In genomic region chr1:185603158-185603557, GRCh38 we compare ENCODE assay signal across 14 cellular contexts.
DNase-seq lines count a peak whose midpoint lies in the region; ATAC-seq lines count a peak whose summit lies in the region.
"Had no signal": no experiment of that assay in that cellular context is flagged by ENCODE, and none has a peak within 500 bp of the region (broad histone marks: within the 10 kb centered on the region; RNA-seq: fewer than 3 reads in every experiment).

No MANE protein-coding gene starts in this region.

- H3K4me3 ChIP-seq in mesendoderm (ENCODE audit: low read length): no peak overlapping the region

- no peaks in the 10 kb centered on the region for H3K27me3 ChIP-seq in mesendoderm (ENCODE audit: insufficient read depth, low read length, poor library complexity)

- H3K27ac ChIP-seq in mesendoderm (ENCODE audit: low read depth, low read length): no peak overlapping the region

- H2BK15ac ChIP-seq in mesendoderm (replicated peaks; ENCODE audit: low read depth): no peak overlapping the region

- DNase-seq in mesendoderm (no peak), occipital lobe (lab: John Stamatoyannopoulos, UW) (no peak), anterior cingulate cortex (lab: John Stamatoyannopoulos, UW) (no peak), NCI-H1417 treated with DMSO at 0.1 percent for 48 hours (lab: John Stamatoyannopoulos, UW) (no peak), AG08395 (ENCODE audit: low spot score) (no peak)
- DNase-seq: activated CD4-positive, CD25-positive, alpha-beta regulatory T cell treated with anti-CD3 and anti-CD28 coated beads, Interleukin-2, amount 50 U/mL, for 72 hours; activated naive CD4-positive, alpha-beta T cell treated with anti-CD3 and anti-CD28 coated beads for 36 hours; dermis blood vessel endothelial cell; glutamatergic neuron; mammary epithelial cell; retina had no signal

- no peaks in the 10 kb centered on the region for H3K79me2 ChIP-seq in mesendoderm (ENCODE audit: control insufficient read depth, insufficient read depth, low read length)

- H2BK120ac ChIP-seq in mesendoderm (ENCODE audit: low read depth, low read length): no peak overlapping the region

- H4K5ac ChIP-seq in mesendoderm (ENCODE audit: low read length): no peak overlapping the region

- no peaks in the 10 kb centered on the region for H3K79me1 ChIP-seq in mesendoderm (ENCODE audit: low read length)

- H3K4me1 ChIP-seq in mesendoderm (ENCODE audit: control insufficient read depth, low read depth, low read length): no peaks in the 10 kb centered on the region

- ATAC-seq in GM19023 (IDR thresholded peaks at IDR 0.05; ENCODE audit: unreplicated experiment) (peak; percentile 69), GM21786 (IDR thresholded peaks at IDR 0.05; ENCODE audit: unreplicated experiment) (peak; percentile 63), HG03378 (IDR thresholded peaks at IDR 0.05; ENCODE audit: unreplicated experiment) (peak; percentile 47)

- no peak overlapping the region for H3K4me2 ChIP-seq in mesendoderm (ENCODE audit: low read length)

- no peak overlapping the region for H3K56ac ChIP-seq in mesendoderm (ENCODE audit: low read length)

- H3K23ac ChIP-seq in mesendoderm (ENCODE audit: low read length): no peak overlapping the region

- H3K36me3 ChIP-seq in mesendoderm (ENCODE audit: control insufficient read depth, insufficient read depth, low read length): no peaks in the 10 kb centered on the region

- H3K4ac ChIP-seq in mesendoderm (ENCODE audit: low read depth, low read length): no peak overlapping the region

- no peak overlapping the region for H2BK5ac ChIP-seq in mesendoderm (ENCODE audit: low read length)

- no peak overlapping the region for H3K9ac ChIP-seq in mesendoderm (ENCODE audit: low read length)

- no CpG with 5 or more reads among the region's 4 CpGs for WGBS in mesendoderm (ENCODE audit: extremely low coverage, insufficient coverage, low lambda C conversion rate)

- no peak overlapping the region for H4K8ac ChIP-seq in mesendoderm (ENCODE audit: low read depth, low read length)

- peak overlapping the region; percentile 63 for H3K18ac ChIP-seq in mesendoderm (ENCODE audit: low read length)

- no peak overlapping the region for H2AK5ac ChIP-seq in mesendoderm (ENCODE audit: low read length)
